Comparison of ENCODE assay signal across 25 cellular contexts in genomic region chr13:82597737-82598136, GRCh38.
DNase-seq lines count a peak whose midpoint lies in the region; FAIRE-seq and TF ChIP-seq lines count a peak whose summit lies in the region.
"Had no signal": no experiment of that assay in that cellular context is flagged by ENCODE, and none has a peak within 500 bp of the region (broad histone marks: within the 10 kb centered on the region; RNA-seq: fewer than 3 reads in every experiment).

No MANE protein-coding gene starts in this region.

- H3K4me1 ChIP-seq in H1 (replicated peaks in 1 of 4; ENCODE audit: control insufficient read depth in 3 of 4, insufficient read depth in 4 of 4, low read length in 3 of 4), result no peaks in the 10 kb centered on the region
- H3K4me1 ChIP-seq: BE2C, SJSA1 had no signal

- H2BK15ac ChIP-seq in H1 (ENCODE audit: low read length), result no peak overlapping the region

- 2% methylated on average over 6 of the region's 6 CpGs; no CpG with 5 or more reads in 1 of the 2 experiments for WGBS in H1 (ENCODE audit: extremely low coverage in 1 of 2, insufficient coverage in 1 of 2, insufficient read length in 1 of 2, insufficient replicate concordance in 2 of 2, low coverage in 1 of 2, low lambda C conversion rate in 2 of 2, missing lambda C conversion rate in 1 of 2), 2 experiments

- peaks cover 2 to 7% of the 10 kb centered on the region in 2 experiments for H4K20me1 ChIP-seq in H1 (replicated peaks in 1 of 2; ENCODE audit: control insufficient read depth in 1 of 2, insufficient read depth in 2 of 2, low read length in 2 of 2)

- H4K91ac ChIP-seq in H1 (replicated peaks; ENCODE audit: insufficient read length, low read length), result no peak overlapping the region

- no peak overlapping the region for H2AK5ac ChIP-seq in H1 (ENCODE audit: low read depth, low read length)

- H3K27me3 ChIP-seq in H1 (replicated peaks in 1 of 4; ENCODE audit: control insufficient read depth in 3 of 4, extremely low read depth in 1 of 4, insufficient read depth in 3 of 4, low read length in 3 of 4), result peaks cover 14 to 53% (median 39%) of the 10 kb centered on the region in 4 experiments
- H3K27me3 ChIP-seq: BE2C, SJSA1 had no signal

- H3K9ac ChIP-seq in H1 (replicated peaks in 1 of 4; ENCODE audit: extremely low read depth in 1 of 4, low read depth in 3 of 4, low read length in 3 of 4), result no peak overlapping the region
- H3K9ac ChIP-seq: KMS-11 had no signal

- no peaks in the 10 kb centered on the region for H3K9me3 ChIP-seq in H1 (ENCODE audit: insufficient read depth in 2 of 2, low read depth in 1 of 2, low read length in 1 of 2)
- H3K9me3 ChIP-seq: BE2C, SJSA1 had no signal

- no peak overlapping the region for H2BK120ac ChIP-seq in H1 (replicated peaks; ENCODE audit: low read depth, low read length)

- no peak overlapping the region for H2BK20ac ChIP-seq in H1 (ENCODE audit: low read length)

- H3K27ac ChIP-seq in H1 (ENCODE audit: low read depth, low read length), result no peak overlapping the region
- H3K27ac ChIP-seq: 22Rv1, HL-60, KMS-11, SJSA1 had no signal

- no peak overlapping the region for H3K4ac ChIP-seq in H1 (replicated peaks; ENCODE audit: insufficient read length, low read depth, low read length)

- H3K79me1 ChIP-seq in H1 (ENCODE audit: low read depth, low read length), result no peaks in the 10 kb centered on the region

- H3K18ac ChIP-seq in H1 (ENCODE audit: extremely low read depth, low read length), result no peak overlapping the region

- no peak overlapping the region for H3K4me2 ChIP-seq in H1 (ENCODE audit: insufficient read depth in 1 of 2, low read depth in 2 of 2, low read length in 2 of 2)
- H3K4me2 ChIP-seq: KMS-11 had no signal

- H4K8ac ChIP-seq in H1 (ENCODE audit: extremely low read depth, insufficient read depth, low read length), result no peak overlapping the region

- H3K4me3 ChIP-seq in H1 (ENCODE audit: extremely low read depth in 1 of 4, insufficient read depth in 2 of 4, low read depth in 3 of 4, low read length in 4 of 4), result no peak overlapping the region
- H3K4me3 ChIP-seq: SJSA1 had no signal

- no peak for TF ChIP-seq CTCF in H1 (IDR thresholded peaks at IDR 0.05; ENCODE audit: control extremely low read depth in 1 of 3, insufficient read depth in 1 of 3, low read depth in 1 of 3, low read length in 3 of 3)

- H3K79me2 ChIP-seq in H1 (ENCODE audit: control insufficient read depth in 1 of 2, insufficient read depth in 2 of 2, low read length in 2 of 2), result no peaks in the 10 kb centered on the region

- TF ChIP-seq POLR2A in H1 (IDR thresholded peaks at IDR 0.05; ENCODE audit: control extremely low read depth in 1 of 2, low read depth in 2 of 2, low read length in 2 of 2), result no peak

- H3K56ac ChIP-seq in H1 (replicated peaks; ENCODE audit: insufficient read length, low read depth, low read length), result no peak overlapping the region

- TF ChIP-seq EP300 in H1 (IDR thresholded peaks at IDR 0.05; ENCODE audit: borderline replicate concordance in 1 of 2, low read depth in 2 of 2, low read length in 2 of 2), result peak in 1 of 2 experiments; percentile 88; a peak in 1 of 3 replicates

- H2AFZ ChIP-seq in H1 (ENCODE audit: low read length), result no peak overlapping the region

- DNase-seq in NCI-H748 (lab: John Stamatoyannopoulos, UW; ENCODE audit: unreplicated experiment), result peak; percentile 10
- DNase-seq in NCI-H748 treated with DMSO at 0.1 percent for 48 hours (lab: John Stamatoyannopoulos, UW), result no peak
- DNase-seq in H1 (ENCODE audit: low read depth in 1 of 2, low spot score in 2 of 2), result peak in 1 of 2 experiments; percentile 47
- peak; percentile 32 for DNase-seq in iPS-NIHi11 (ENCODE audit: low spot score)
- DNase-seq in DMS79 treated with DMSO at 0.1 percent for 48 hours (lab: John Stamatoyannopoulos, UW), result no peak
- DNase-seq in SIG-M5 treated with dmso at 0.1 percent for 504 hours (lab: John Stamatoyannopoulos, UW; ENCODE audit: unreplicated experiment), result no peak
- DNase-seq in H4 (ENCODE audit: low spot score), result no peak
- DNase-seq in stimulated activated CD4-positive, alpha-beta T cell treated with anti-CD3 and anti-CD28 coated beads, Interleukin-2, amount 100 ng/mL, for 24 hours, result no peak
- DNase-seq: BE2C; DMS153; MM.1S; NCI-H187; NCI-H2081 treated with DMSO at 0.1 percent for 48 hours; NCI-H2171; NCI-H226; NCI-H510A treated with DMSO at 0.1 percent for 48 hours; NCI-H82; NK-92 treated with Interleukin-12 subunit alpha and Interleukin-12 subunit beta, amount 100 ng/mL, for 24 hours; PC-3 had no signal

- H2BK5ac ChIP-seq in H1 (ENCODE audit: low read depth, low read length), result no peak overlapping the region

- CTCF ChIA-PET in H1 (lab: Charles Lee; ENCODE audit: partially characterized antibody), result no interaction called here

- H4K5ac ChIP-seq in H1 (ENCODE audit: insufficient read length, low read depth, low read length), result no peak overlapping the region

- H3K14ac ChIP-seq in H1 (ENCODE audit: insufficient read length), result no peak overlapping the region

- peak; percentile 74 for FAIRE-seq in H1 (lab: Jason Lieb, UNC)
- FAIRE-seq: GM18507, H54 had no signal

- H2BK12ac ChIP-seq in H1 (ENCODE audit: low read depth, low read length), result no peak overlapping the region

- H3K36me3 ChIP-seq in H1 (ENCODE audit: control insufficient read depth in 2 of 4, insufficient read depth in 4 of 4, low read length in 3 of 4), result no peaks in the 10 kb centered on the region
- H3K36me3 ChIP-seq: BE2C, SJSA1 had no signal

- no peak for TF ChIP-seq RAD21 in H1 (IDR thresholded peaks at IDR 0.05 in 1 of 2, conservative IDR thresholded peaks at IDR 0.05 in 1 of 2; ENCODE audit: low read depth in 2 of 2, low read length in 2 of 2)

- no peaks in the 10 kb centered on the region for H3K23me2 ChIP-seq in H1 (ENCODE audit: low read depth, low read length)

- H3K23ac ChIP-seq in H1 (ENCODE audit: insufficient read length), result no peak overlapping the region

- POLR2A ChIA-PET in H1 (lab: Charles Lee; ENCODE audit: partially characterized antibody), result no interaction called here

TF ChIP-seq in H1, 55 proteins besides CTCF, POLR2A, EP300 and RAD21 (continues in another document):
- TF ChIP-seq SRF (IDR thresholded peaks at IDR 0.05; ENCODE audit: low read depth, low read length) (no peak), KDM4A (IDR thresholded peaks at IDR 0.05; ENCODE audit: low read depth, low read length, severe bottlenecking) (no peak), MAFK (IDR thresholded peaks at IDR 0.05; ENCODE audit: low read depth, low read length) (no peak), CEBPB (IDR thresholded peaks at IDR 0.05; ENCODE audit: low read depth, low read length) (no peak), PHF8 (conservative IDR thresholded peaks at IDR 0.05; ENCODE audit: low read depth, low read length) (no peak), TEAD4 (IDR thresholded peaks at IDR 0.05; ENCODE audit: low read depth, low read length) (peak; percentile 88), CTBP2 (IDR thresholded peaks at IDR 0.05; ENCODE audit: borderline replicate concordance, insufficient read depth, insufficient read length, low read length) (no peak), FOSL1 (IDR thresholded peaks at IDR 0.05; ENCODE audit: insufficient read depth, low read depth, low read length) (no peak), USF2 (IDR thresholded peaks at IDR 0.05; ENCODE audit: low read length) (no peak), HDAC2 (IDR thresholded peaks at IDR 0.05; ENCODE audit: borderline replicate concordance in 1 of 2, low read depth in 2 of 2, low read length in 2 of 2) (peak in 1 of 2 experiments; percentile 93; a peak in 1 of 4 replicates), EGR1 (IDR thresholded peaks at IDR 0.05; ENCODE audit: borderline replicate concordance, low read depth, low read length) (peak; percentile 56; the same call in 1 of the 2 replicates), JUND (IDR thresholded peaks at IDR 0.05; ENCODE audit: low read length) (no peak), SP2 (IDR thresholded peaks at IDR 0.05; ENCODE audit: low read length) (no peak), TBP (IDR thresholded peaks at IDR 0.05; ENCODE audit: low read depth, low read length) (no peak), KDM5A (IDR thresholded peaks at IDR 0.05; ENCODE audit: low read length) (no peak), ATF2 (IDR thresholded peaks at IDR 0.05; ENCODE audit: low read length) (peak; percentile 78; the same call in 1 of the 2 replicates), RBBP5 (IDR thresholded peaks at IDR 0.05; ENCODE audit: borderline replicate concordance, low read depth, low read length) (no peak), TCF12 (IDR thresholded peaks at IDR 0.05; ENCODE audit: low read depth, low read length) (peak; percentile 100), TAF1 (IDR thresholded peaks at IDR 0.05; ENCODE audit: low read depth, low read length) (no peak), CREB1 (IDR thresholded peaks at IDR 0.05) (no peak), SIX5 (IDR thresholded peaks at IDR 0.05; ENCODE audit: low read depth, low read length) (no peak), POU5F1 (IDR thresholded peaks at IDR 0.05; ENCODE audit: low read depth, low read length) (no peak), HDAC6 (IDR thresholded peaks at IDR 0.05; ENCODE audit: low read depth, low read length) (no peak), ZNF274 (IDR thresholded peaks at IDR 0.05; ENCODE audit: borderline replicate concordance, extremely low read depth, low read length) (no peak), BRCA1 (IDR thresholded peaks at IDR 0.05; ENCODE audit: low read depth, low read length) (no peak), SP4 (IDR thresholded peaks at IDR 0.05; ENCODE audit: low read length) (no peak), POLR2AphosphoS5 (IDR thresholded peaks at IDR 0.05; ENCODE audit: low read depth, low read length) (peak; percentile 72; the same call in 1 of the 2 replicates)

Comparison
In these comparisons a context has a peak if more than half of its experiments do, and no peak if none do; other contexts are left out.
1. DNase-seq: peak in NCI-H748 (single experiment) and iPS-NIHi11 (single experiment); none in NCI-H748 treated with DMSO at 0.1 percent for 48 hours (single experiment), DMS79 treated with DMSO at 0.1 percent for 48 hours (single experiment), SIG-M5 treated with dmso at 0.1 percent for 504 hours (single experiment), H4 (single experiment) and stimulated activated CD4-positive, alpha-beta T cell treated with anti-CD3 and anti-CD28 coated beads, Interleukin-2, amount 100 ng/mL, for 24 hours (0 of 2).